In genomic region chr17:21029515-21029914, GRCh38 we compare ENCODE assay signal across 14 cellular contexts. TPM values are rescaled to one million over a fixed set of nuclear protein-coding genes. Genes with fewer than 3 reads are reported as not detected.
DNase-seq lines count a peak whose midpoint lies in the region; TF ChIP-seq lines count a peak whose summit lies in the region.
"Had no signal": no experiment of that assay in that cellular context is flagged by ENCODE, and none has a peak within 500 bp of the region (broad histone marks: within the 10 kb centered on the region; RNA-seq: fewer than 3 reads in every experiment).

No MANE protein-coding gene starts in this region.

- no peak overlapping the region for H3K4me2 ChIP-seq in mesenchymal stem cell (ENCODE audit: low read length, poor library complexity, severe bottlenecking)

- H3K18ac ChIP-seq in mesenchymal stem cell (ENCODE audit: low read depth in 1 of 2, low read length in 2 of 2): no peak overlapping the region

- no peak overlapping the region for H3K14ac ChIP-seq in mesenchymal stem cell (ENCODE audit: low read length in 2 of 2)

- H3K4me1 Mint-ChIP-seq in MCF 10A (ENCODE audit: insufficient read depth, unreplicated experiment): peaks cover 45% of the 10 kb centered on the region

- H3K79me1 ChIP-seq in mesenchymal stem cell (replicated peaks; ENCODE audit: low read length, poor library complexity, severe bottlenecking): no peaks in the 10 kb centered on the region

- H3K4ac ChIP-seq in mesenchymal stem cell (ENCODE audit: low read depth in 1 of 2, low read length in 2 of 2): no peak overlapping the region

- peak overlapping the region in 1 of 2 donors; percentile 20 for H3K27ac ChIP-seq in breast epithelium
- H3K27ac ChIP-seq in mesenchymal stem cell (ENCODE audit: low read length, poor library complexity, severe bottlenecking): no peak overlapping the region
- peak overlapping the region; percentile 2 for H3K27ac ChIP-seq in suprapubic skin
- H3K27ac ChIP-seq: WERI-Rb-1 had no signal

- intact Hi-C loops in MCF 10A (cut with micrococcal nuclease): no loop called here
- intact Hi-C loops in breast epithelium (cut with DNase I; ENCODE audit: low total_unique reads): no loop called here

- peaks cover 53% of the 10 kb centered on the region for H3K36me3 Mint-ChIP-seq in MCF 10A (ENCODE audit: insufficient read depth, unreplicated experiment)

- H2BK5ac ChIP-seq in mesenchymal stem cell (ENCODE audit: low read depth, low read length, poor library complexity, severe bottlenecking): no peak overlapping the region

- H3K4me3 ChIP-seq in breast epithelium (no peak overlapping the region), mesenchymal stem cell (ENCODE audit: insufficient read depth in 1 of 2, low read depth in 1 of 2, low read length in 2 of 2) (peak overlapping the region in 1 of 2 experiments; percentile 1), suprapubic skin (no peak overlapping the region)
- H3K4me3 ChIP-seq: skin epidermis had no signal

- H3K23ac ChIP-seq in mesenchymal stem cell (ENCODE audit: low read length in 2 of 2): no peak overlapping the region

- no peak overlapping the region for H2AK5ac ChIP-seq in mesenchymal stem cell (ENCODE audit: low read length, severe bottlenecking)

- H2BK12ac ChIP-seq in mesenchymal stem cell (ENCODE audit: low read length in 2 of 2): no peak overlapping the region

- no peak overlapping the region for H3K4me3 Mint-ChIP-seq in MCF 10A (ENCODE audit: unreplicated experiment)
- H3K4me3 Mint-ChIP-seq: activated naive CD8-positive, alpha-beta T cell treated with anti-CD3 and anti-CD28 coated beads, Interleukin-2, amount 10 ng/mL, durations not matched to agents 7 days and 5 days had no signal

- H4K91ac ChIP-seq in mesenchymal stem cell (ENCODE audit: low read length): no peak overlapping the region

- H3K36me3 ChIP-seq in breast epithelium: no peaks in the 10 kb centered on the region
- H3K36me3 ChIP-seq in mesenchymal stem cell (ENCODE audit: control insufficient read depth in 1 of 2, insufficient read depth in 2 of 2, low read depth in 1 of 2, low read length in 2 of 2): peaks cover 32 to 47% of the 10 kb centered on the region in 2 experiments
- peaks cover 32% of the 10 kb centered on the region for H3K36me3 ChIP-seq in suprapubic skin

- H3K27me3 ChIP-seq in breast epithelium (no peaks in the 10 kb centered on the region), mesenchymal stem cell (ENCODE audit: control insufficient read depth in 1 of 2, insufficient read depth in 1 of 2, low read length in 2 of 2) (no peaks in the 10 kb centered on the region), suprapubic skin (no peaks in the 10 kb centered on the region)
- H3K27me3 ChIP-seq: BE2C had no signal

- no peak overlapping the region for H4K8ac ChIP-seq in mesenchymal stem cell (ENCODE audit: low read length)

- CTCF ChIA-PET in MCF 10A (lab: Yijun Ruan, JAX): no interaction called here

- BruUV-seq in MCF 10A (replicated peaks; lab: Mats Ljungman, UMichigan): no TSS peak

- no peak for TF ChIP-seq EP300 in suprapubic skin (IDR thresholded peaks at IDR 0.05)

- H3K9me3 ChIP-seq in breast epithelium (no peaks in the 10 kb centered on the region), mesenchymal stem cell (ENCODE audit: control insufficient read depth, low read length) (no peaks in the 10 kb centered on the region), suprapubic skin (no peaks in the 10 kb centered on the region)
- H3K9me3 ChIP-seq: BE2C had no signal

- H2BK15ac ChIP-seq in mesenchymal stem cell (ENCODE audit: low read depth, poor library complexity, severe bottlenecking): no peak overlapping the region

- H2BK120ac ChIP-seq in mesenchymal stem cell (ENCODE audit: low read depth, low read length): no peak overlapping the region

- TF ChIP-seq POLR2A in breast epithelium (IDR thresholded peaks at IDR 0.05) (no peak), suprapubic skin (IDR thresholded peaks at IDR 0.05) (no peak)

- H3K27me3 Mint-ChIP-seq in MCF 10A (ENCODE audit: insufficient read depth, unreplicated experiment): no peaks in the 10 kb centered on the region
- H3K27me3 Mint-ChIP-seq: activated naive CD8-positive, alpha-beta T cell treated with anti-CD3 and anti-CD28 coated beads, Interleukin-2, amount 10 ng/mL, durations not matched to agents 7 days and 5 days had no signal

- peak overlapping the region; percentile 55 for H3K9ac ChIP-seq in mesenchymal stem cell (ENCODE audit: low read length)

- TF ChIP-seq CTCF in MCF 10A (IDR thresholded peaks at IDR 0.05; ENCODE audit: unreplicated experiment): no peak
- no peak for TF ChIP-seq CTCF in breast epithelium (IDR thresholded peaks at IDR 0.05)
- TF ChIP-seq CTCF in suprapubic skin (IDR thresholded peaks at IDR 0.05): no peak

- DNase-seq in MCF 10A (ENCODE audit: unreplicated experiment) (no peak), breast epithelium (ENCODE audit: low spot score in 2 of 2) (no peak), amniotic epithelial cell (ENCODE audit: low read depth) (peak; percentile 60), mesenchymal stem cell (peak; percentile 38), suprapubic skin (ENCODE audit: low spot score in 2 of 2) (no peak), NCI-H446 (lab: John Stamatoyannopoulos, UW) (no peak), ureter (ENCODE audit: low spot score) (no peak), NCI-H2029 (lab: John Stamatoyannopoulos, UW) (no peak)
- DNase-seq: activated naive CD8-positive, alpha-beta T cell treated with anti-CD3 and anti-CD28 coated beads, Interleukin-2, amount 10 ng/mL, durations not matched to agents 7 days and 5 days; BE2C; effector CD8-positive, alpha-beta T cell; NCI-H345; WERI-Rb-1 had no signal

- POLR2A ChIA-PET in MCF 10A (lab: Yijun Ruan, JAX): no interaction called here

- H3K9me3 Mint-ChIP-seq in MCF 10A (ENCODE audit: unreplicated experiment): no peaks in the 10 kb centered on the region
- H3K9me3 Mint-ChIP-seq: activated naive CD8-positive, alpha-beta T cell treated with anti-CD3 and anti-CD28 coated beads, Interleukin-2, amount 10 ng/mL, durations not matched to agents 7 days and 5 days had no signal

- H2AFZ ChIP-seq in mesenchymal stem cell (ENCODE audit: low read depth, low read length): no peak overlapping the region

- H3K27ac Mint-ChIP-seq in MCF 10A (ENCODE audit: low read depth, unreplicated experiment): peak overlapping the region; percentile 80
- H3K27ac Mint-ChIP-seq: activated naive CD8-positive, alpha-beta T cell treated with anti-CD3 and anti-CD28 coated beads, Interleukin-2, amount 10 ng/mL, durations not matched to agents 7 days and 5 days had no signal

- H3K4me1 ChIP-seq in breast epithelium: no peaks in the 10 kb centered on the region
- H3K4me1 ChIP-seq in mesenchymal stem cell (ENCODE audit: control insufficient read depth, insufficient read depth, low read depth, low read length): peaks cover 17% of the 10 kb centered on the region
- peaks cover 51% of the 10 kb centered on the region for H3K4me1 ChIP-seq in suprapubic skin
- H3K4me1 ChIP-seq: BE2C had no signal

- no CpG with 5 or more reads among the region's 2 CpGs for WGBS in mesenchymal stem cell
- WGBS in suprapubic skin: 36% methylated on average over 2 of the region's 2 CpGs

RNA-seq across cellular contexts. Expression of gene USP22, which starts 13.3 kb away (rescaled TPM):
- 146 and 157 TPM in 2 replicates for total RNA-seq in MCF 10A (2022)
- total RNA-seq in breast epithelium: 100 to 1,000 TPM; 115 to 156 (median 139) TPM
- polyA plus RNA-seq in mesenchymal stem cell (2013, experiment 1 of 2): 105 TPM
- polyA plus RNA-seq in mesenchymal stem cell (2013, experiment 2 of 2): 108 TPM
- 100 to 1,000 TPM; 116 to 166 (median 152) TPM for total RNA-seq in suprapubic skin
- 245 TPM for total RNA-seq in ureter

Comparison
In these comparisons a context has a peak if more than half of its experiments do, and no peak if none do; other contexts are left out.
1. DNase-seq: peak in amniotic epithelial cell (single experiment) and mesenchymal stem cell (single experiment); none in MCF 10A (single experiment), breast epithelium (0 of 2), suprapubic skin (0 of 2), NCI-H446 (0 of 2), ureter (single experiment) and NCI-H2029 (single experiment).